ENCODE assay signal across 16 cellular contexts in genomic region chr13:87042946-87043345, GRCh38.
A peak's percentile ranks its signal among the peaks of the same experiment; 100 is the strongest.
DNase-seq lines count a peak whose midpoint lies in the region; ATAC-seq and TF ChIP-seq lines count a peak whose summit lies in the region.
"Had no signal": no experiment of that assay in that cellular context is flagged by ENCODE, and none has a peak within 500 bp of the region (broad histone marks: within the 10 kb centered on the region; RNA-seq: fewer than 3 reads in every experiment).

No MANE protein-coding gene starts in this region.

- 86 to 88% methylated on average over 1 of the region's 1 CpG for WGBS in GM23248 (ENCODE audit: low coverage in 1 of 2, low lambda C conversion rate in 2 of 2, missing lambda C conversion rate in 2 of 2), 2 experiments

- H3K4me2 ChIP-seq in GM23248 (ENCODE audit: unreplicated experiment) (no peak overlapping the region), fibroblast of lung (ENCODE audit: extremely low read depth, insufficient read depth, low read length) (no peak overlapping the region)
- H3K4me2 ChIP-seq: KMS-11 had no signal

- DNase-seq in GM23248: peak; percentile 57
- no peak for DNase-seq in HEK293T (ENCODE audit: extremely low spot score)
- peak; percentile 3 for DNase-seq in RWPE1 (ENCODE audit: low spot score)
- DNase-seq in fibroblast of lung (ENCODE audit: low read depth in 2 of 2): peak; percentile 28 to 43
- no peak for DNase-seq in T-cell
- no peak for DNase-seq in NCI-H510A treated with DMSO at 0.1 percent for 48 hours (lab: John Stamatoyannopoulos, UW)
- DNase-seq in AG20443 (ENCODE audit: low spot score): no peak
- DNase-seq: BE2C; CD8-positive, alpha-beta T cell; GF-D8; MG63; NCI-H2029; RPMI8226 had no signal

- no peaks in the 10 kb centered on the region for H3K36me3 Mint-ChIP-seq in T-cell
- H3K36me3 Mint-ChIP-seq: CD8-positive, alpha-beta T cell had no signal

- H3K27ac Mint-ChIP-seq in T-cell: no peak overlapping the region
- H3K27ac Mint-ChIP-seq: CD8-positive, alpha-beta T cell had no signal

- no peak for ATAC-seq in T-cell (replicated peaks in 1 of 4)
- ATAC-seq: CD8-positive, alpha-beta T cell; HepG2 had no signal

- H4K20me1 ChIP-seq in GM23248 (ENCODE audit: insufficient read depth): no peaks in the 10 kb centered on the region
- no peaks in the 10 kb centered on the region for H4K20me1 ChIP-seq in fibroblast of lung (ENCODE audit: control insufficient read depth, extremely low read depth, insufficient read depth, low read length)

- peaks cover 14 to 25% (median 17%) of the 10 kb centered on the region in 3 donors for H3K9me3 Mint-ChIP-seq in T-cell

- H3K27ac ChIP-seq in GM23248 (no peak overlapping the region), RWPE1 (no peak overlapping the region), fibroblast of lung (ENCODE audit: insufficient read depth, low read length) (no peak overlapping the region)
- H3K27ac ChIP-seq: KMS-11, SJSA1 had no signal

- H3K9me3 ChIP-seq in GM23248 (ENCODE audit: low read depth) (no peaks in the 10 kb centered on the region), fibroblast of lung (ENCODE audit: control insufficient read depth, insufficient read depth, low read depth, low read length) (no peaks in the 10 kb centered on the region)
- H3K9me3 ChIP-seq: BE2C, MG63, SJSA1 had no signal

- H3K9me2 ChIP-seq in GM23248 (ENCODE audit: insufficient read depth): no peaks in the 10 kb centered on the region; the same call in 1 of the 2 replicates

- H2AFZ ChIP-seq in GM23248 (no peak overlapping the region), fibroblast of lung (ENCODE audit: low read length) (no peak overlapping the region)

- H3K36me3 ChIP-seq in GM23248 (ENCODE audit: low read depth) (no peaks in the 10 kb centered on the region), fibroblast of lung (ENCODE audit: control insufficient read depth, insufficient read depth, low read length) (no peaks in the 10 kb centered on the region)
- H3K36me3 ChIP-seq: BE2C, MG63, SJSA1 had no signal

- no peak overlapping the region for H3K4me3 Mint-ChIP-seq in T-cell
- H3K4me3 Mint-ChIP-seq: CD8-positive, alpha-beta T cell had no signal

- in situ Hi-C loops in GM23248 (cut with MboI): no loop called here

- TF ChIP-seq CTCF in RWPE1 (conservative IDR thresholded peaks at IDR 0.05; ENCODE audit: low read depth): no peak
- no peak for TF ChIP-seq CTCF in fibroblast of lung (conservative IDR thresholded peaks at IDR 0.05 in 1 of 2, IDR thresholded peaks at IDR 0.05 in 1 of 2; ENCODE audit: low read depth in 1 of 2, low read length in 2 of 2)

- CTCF ChIA-PET in HEK293T (lab: Yijun Ruan, JAX): no interaction called here
- CTCF ChIA-PET in RWPE1 (lab: Yijun Ruan, JAX): no interaction called here
- CTCF ChIA-PET in T-cell (lab: Charles Lee): no interaction called here

- H3K9ac ChIP-seq in GM23248 (no peak overlapping the region), fibroblast of lung (ENCODE audit: insufficient read depth, low read length) (no peak overlapping the region)
- H3K9ac ChIP-seq: KMS-11 had no signal

- H3K27me3 ChIP-seq in GM23248 (replicated peaks; ENCODE audit: insufficient read depth) (no peaks in the 10 kb centered on the region), fibroblast of lung (ENCODE audit: control insufficient read depth, insufficient read depth, low read length) (no peaks in the 10 kb centered on the region)
- H3K27me3 ChIP-seq: BE2C, MG63, SJSA1 had no signal

- no peaks in the 10 kb centered on the region for H3K79me2 ChIP-seq in GM23248 (ENCODE audit: insufficient read depth)
- no peaks in the 10 kb centered on the region for H3K79me2 ChIP-seq in fibroblast of lung (ENCODE audit: control insufficient read depth, insufficient read depth, low read length)

- no peaks in the 10 kb centered on the region for H3K27me3 Mint-ChIP-seq in T-cell

- H3K4me3 ChIP-seq in GM23248: no peak overlapping the region
- H3K4me3 ChIP-seq in fibroblast of lung (replicated peaks in 1 of 4; ENCODE audit: control extremely low read depth in 1 of 4, insufficient read depth in 1 of 4, low read depth in 3 of 4, low read length in 4 of 4): no peak overlapping the region
- H3K4me3 ChIP-seq: MG63, SJSA1 had no signal

- POLR2A ChIA-PET in HEK293T (lab: Yijun Ruan, JAX) (no interaction called here), RWPE1 (lab: Yijun Ruan, JAX; ENCODE audit: low non-redundant PET) (no interaction called here), T-cell (lab: Charles Lee) (no interaction called here)

- H3K4me1 ChIP-seq in GM23248 (ENCODE audit: insufficient read depth) (peaks cover 8% of the 10 kb centered on the region; the same call in 1 of the 2 replicates), fibroblast of lung (ENCODE audit: control insufficient read depth, extremely low read depth, insufficient read depth, low read length) (no peaks in the 10 kb centered on the region)
- H3K4me1 ChIP-seq: BE2C, SJSA1 had no signal

- no peaks in the 10 kb centered on the region for H3F3A ChIP-seq in GM23248 (ENCODE audit: insufficient read depth)

- H3K4me1 Mint-ChIP-seq in T-cell: no peaks in the 10 kb centered on the region

TF ChIP-seq in HEK293T, 16 proteins besides CTCF, POLR2A, EP300 and RAD21:
- peak; percentile 85 for TF ChIP-seq FOXA1 (IDR thresholded peaks at IDR 0.05)
- no peak for TF ChIP-seq NFRKB (IDR thresholded peaks at IDR 0.05)
- no peak for TF ChIP-seq BHLHE40 (IDR thresholded peaks at IDR 0.05; ENCODE audit: borderline replicate concordance)
- no peak for TF ChIP-seq SUZ12 (IDR thresholded peaks at IDR 0.05)
- no peak for TF ChIP-seq SP1 (IDR thresholded peaks at IDR 0.05)
- TF ChIP-seq ZNF384 (IDR thresholded peaks at IDR 0.05): no peak
- TF ChIP-seq FOXK2 (IDR thresholded peaks at IDR 0.05): 0 out of 2 replicates have a peak, but pooled peaks have one; percentile 47
- peak; percentile 29; the same call in 1 of the 2 replicates for TF ChIP-seq CTBP1 (IDR thresholded peaks at IDR 0.05; ENCODE audit: borderline replicate concordance)

Comparison
In these comparisons a context has a peak if more than half of its experiments do, and no peak if none do; other contexts are left out.
1. DNase-seq: peak in GM23248 (single experiment), RWPE1 (single experiment) and fibroblast of lung (2 of 2); none in HEK293T (single experiment), T-cell (0 of 34), NCI-H510A treated with DMSO at 0.1 percent for 48 hours (single experiment) and AG20443 (single experiment).